Comparison of ENCODE assay signal across 22 cellular contexts in the genomic region with DNA sequence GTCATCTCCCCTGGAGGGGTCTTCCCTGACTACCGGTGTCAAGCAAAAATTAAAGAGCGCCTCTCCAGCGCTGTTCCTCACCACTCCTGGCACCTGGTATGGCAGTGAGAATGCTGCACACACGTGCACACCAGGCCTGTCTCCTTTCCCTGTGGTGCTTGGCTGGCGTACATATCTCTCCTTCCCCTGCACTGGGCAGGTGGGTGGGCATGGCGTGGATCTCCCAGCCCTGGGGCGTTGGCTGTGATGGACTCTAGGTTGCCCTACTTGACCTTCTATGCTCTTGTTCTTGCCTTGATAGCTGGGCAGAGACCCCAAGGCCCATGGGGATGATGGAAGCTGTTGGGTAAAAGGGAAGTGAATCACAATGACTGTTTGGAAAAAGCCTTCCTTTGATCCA.
"Had no signal": no experiment of that assay in that cellular context is flagged by ENCODE, and none has a peak within 500 bp of the region (broad histone marks: within the 10 kb centered on the region; RNA-seq: fewer than 3 reads in every experiment).

No MANE protein-coding gene starts in this region.

- H3K4me3 ChIP-seq: coronary artery, esophagus squamous epithelium, gastrocnemius medialis, heart left ventricle, hepatocyte, left lung, lower lobe of right lung, mucosa of descending colon had no signal

- H3K4me2 ChIP-seq: hepatocyte had no signal

- ATAC-seq: effector memory CD8-positive, alpha-beta T cell; esophagus mucosa; gastrocnemius medialis; heart left ventricle; left cardiac atrium; left lung; left ventricle myocardium superior; lower lobe of right lung; mucosa of descending colon had no signal

- H3K27ac ChIP-seq: coronary artery, epithelial cell of prostate, esophagus squamous epithelium, gastrocnemius medialis, heart left ventricle, hepatocyte, left lung, lower lobe of right lung had no signal

- H2AFZ ChIP-seq: hepatocyte had no signal

- H3K9me3 ChIP-seq: esophagus squamous epithelium, gastrocnemius medialis, heart left ventricle, left lung, lower lobe of right lung, mucosa of descending colon had no signal

- H3K27me3 Mint-ChIP-seq: dendritic cell treated with granulocyte-macrophage colony-stimulating factor and Interleukin-4, amounts not matched to agents 40 ng/mL and 50 ng/mL, for 4 days had no signal

- H3K36me3 Mint-ChIP-seq: mesothelial cell of epicardium had no signal

- H3K4me1 ChIP-seq: gastrocnemius medialis, left lung, lower lobe of right lung had no signal

- H3K9me3 Mint-ChIP-seq: dendritic cell treated with granulocyte-macrophage colony-stimulating factor and Interleukin-4, amounts not matched to agents 40 ng/mL and 50 ng/mL, for 4 days; effector memory CD8-positive, alpha-beta T cell; mesothelial cell of epicardium had no signal

- H3K27ac Mint-ChIP-seq: dendritic cell treated with granulocyte-macrophage colony-stimulating factor and Interleukin-4, amounts not matched to agents 40 ng/mL and 50 ng/mL, for 4 days; effector memory CD8-positive, alpha-beta T cell; endodermal cell; mesothelial cell of epicardium had no signal

- H3K27me3 ChIP-seq: esophagus squamous epithelium, gastrocnemius medialis, hepatocyte, left lung had no signal

- H3K4me3 Mint-ChIP-seq: dendritic cell treated with granulocyte-macrophage colony-stimulating factor and Interleukin-4, amounts not matched to agents 40 ng/mL and 50 ng/mL, for 4 days; effector memory CD8-positive, alpha-beta T cell; endodermal cell; mesothelial cell of epicardium had no signal

- DNase-seq: effector CD8-positive, alpha-beta T cell; effector memory CD8-positive, alpha-beta T cell; endodermal cell; erythroblast; esophagus squamous epithelium; foreskin fibroblast; foreskin melanocyte; gastrocnemius medialis; heart left ventricle; hypothalamus; left cardiac atrium; left lung; left ventricle myocardium superior; lower lobe of right lung; mesenchymal stem cell; mucosa of descending colon had no signal

- H3K36me3 ChIP-seq: esophagus squamous epithelium, gastrocnemius medialis, heart left ventricle, left lung, lower lobe of right lung had no signal
